ENCODE assay signal across 8 cellular contexts in genomic region chrX:19990519-19991349, GRCh38. TPM values are rescaled to one million over a fixed set of nuclear protein-coding genes. Genes with fewer than 3 reads are reported as not detected.
DNase-seq lines count a peak whose midpoint lies in the region; ATAC-seq and TF ChIP-seq lines count a peak whose summit lies in the region.

BCLAF3 (minus strand) TSS chrX:19991061; CDS start chrX:19970264, 20,797 bp downstream.

- no peaks in the 10 kb centered on the region for H3K9me3 ChIP-seq in CD4-positive, alpha-beta memory T cell (ENCODE audit: control insufficient read depth in 1 of 2, low read length in 2 of 2)

- DNase-seq in CD4-positive, alpha-beta memory T cell = peak; percentile 80 to 82 (median 81)
- DNase-seq in NCI-H774 (lab: John Stamatoyannopoulos, UW) (peak; percentile 79), memory B cell (ENCODE audit: low spot score in 2 of 2) (peak; percentile 81 to 87)
- peak; percentile 89 for DNase-seq in activated CD8-positive, alpha-beta T cell treated with anti-CD3 and anti-CD28 coated beads for 36 hours
- DNase-seq in effector CD4-positive, alpha-beta T cell = peak; percentile 70
- peak; percentile 67 for DNase-seq in stimulated activated CD8-positive, alpha-beta memory T cell treated with anti-CD3 and anti-CD28 coated beads, Interleukin-12 subunit alpha, Interleukin-12 subunit beta, amount 100 ng/mL, for 1 hour (ENCODE audit: low read depth)

- peaks cover 10 to 31% (median 20%) of the 10 kb centered on the region in 4 donors for H3K4me1 Mint-ChIP-seq in CD4-positive, alpha-beta memory T cell
- peaks cover 7% of the 10 kb centered on the region for H3K4me1 Mint-ChIP-seq in activated CD8-positive, alpha-beta T cell treated with anti-CD3 and anti-CD28 coated beads for 36 hours (ENCODE audit: low read depth)
- H3K4me1 Mint-ChIP-seq in memory B cell = peaks cover 14% of the 10 kb centered on the region

- CTCF ChIA-PET in CD4-positive, alpha-beta memory T cell (lab: Charles Lee; ENCODE audit: partially characterized antibody) = interaction anchor here (1.2 to 2.0 kb wide), 2 partner anchors 86 to 619 kb away, joined by 4 to 17 read pairs; no protein-coding TSS in a partner anchor
- CTCF ChIA-PET in activated CD8-positive, alpha-beta T cell treated with anti-CD3 and anti-CD28 coated beads for 36 hours (lab: Charles Lee) = interaction anchor here (0.7 to 6.7 kb wide), 5 partner anchors 15 to 86 kb away, joined by 3 to 35 read pairs (median 4); no protein-coding TSS in a partner anchor

- H3K4me3 Mint-ChIP-seq in CD4-positive, alpha-beta memory T cell = peak within 1 kb of the TSS; percentile 83 to 95 (median 90)
- H3K4me3 Mint-ChIP-seq in activated CD8-positive, alpha-beta T cell treated with anti-CD3 and anti-CD28 coated beads for 36 hours = peak within 1 kb of the TSS; percentile 88
- H3K4me3 Mint-ChIP-seq in memory B cell = peak within 1 kb of the TSS; percentile 89

- peaks cover 10% of the 10 kb centered on the region for H3K4me1 ChIP-seq in CD4-positive, alpha-beta memory T cell (ENCODE audit: insufficient read depth, low read length)

- H3K27me3 Mint-ChIP-seq in CD4-positive, alpha-beta memory T cell = no peaks in the 10 kb centered on the region
- H3K27me3 Mint-ChIP-seq in activated CD8-positive, alpha-beta T cell treated with anti-CD3 and anti-CD28 coated beads for 36 hours = no peaks in the 10 kb centered on the region
- H3K27me3 Mint-ChIP-seq in memory B cell = no peaks in the 10 kb centered on the region

- ATAC-seq in GM19397 (IDR thresholded peaks at IDR 0.05; ENCODE audit: unreplicated experiment) = peak; percentile 95
- ATAC-seq in HG03565 (IDR thresholded peaks at IDR 0.05; ENCODE audit: unreplicated experiment) = peak; percentile 95
- peak; percentile 95 for ATAC-seq in activated CD8-positive, alpha-beta T cell treated with anti-CD3 and anti-CD28 coated beads for 36 hours
- peak; percentile 79 for ATAC-seq in memory B cell (ENCODE audit: low read depth)

- peak within 1 kb of the TSS; percentile 70 for H3K27ac ChIP-seq in CD4-positive, alpha-beta memory T cell (ENCODE audit: low read depth, low read length)

- peak within 1 kb of the TSS in 1 of 2 donors; percentile 62 for H3K4me3 ChIP-seq in CD4-positive, alpha-beta memory T cell (ENCODE audit: low read length in 2 of 2)

- intact Hi-C loops in CD4-positive, alpha-beta memory T cell (cut with micrococcal nuclease) = loop anchor here (1.0 to 10.0 kb wide), 4 partner anchors 85 to 618 kb away; no protein-coding TSS in a partner anchor
- intact Hi-C loops in activated CD8-positive, alpha-beta T cell treated with anti-CD3 and anti-CD28 coated beads for 36 hours (cut with micrococcal nuclease) = loop anchor here (5.0 kb wide), 1 partner anchor 83 kb away; no protein-coding TSS in a partner anchor

- POLR2A ChIA-PET in CD4-positive, alpha-beta memory T cell (lab: Charles Lee; ENCODE audit: partially characterized antibody) = no interaction called here
- POLR2A ChIA-PET in activated CD8-positive, alpha-beta T cell treated with anti-CD3 and anti-CD28 coated beads for 36 hours (lab: Charles Lee) = no interaction called here

- H3K36me3 ChIP-seq in CD4-positive, alpha-beta memory T cell (ENCODE audit: insufficient read depth, low read length) = no peaks in the 10 kb centered on the region

- no peaks in the 10 kb centered on the region for H3K27me3 ChIP-seq in CD4-positive, alpha-beta memory T cell (ENCODE audit: insufficient read depth, low read length)

- TF ChIP-seq CTCF in activated CD8-positive, alpha-beta T cell treated with anti-CD3 and anti-CD28 coated beads for 36 hours (IDR thresholded peaks at IDR 0.05) = peak; percentile 67

- peak within 1 kb of the TSS; percentile 68 to 97 (median 94) for H3K27ac Mint-ChIP-seq in CD4-positive, alpha-beta memory T cell
- peak within 1 kb of the TSS; percentile 90 for H3K27ac Mint-ChIP-seq in activated CD8-positive, alpha-beta T cell treated with anti-CD3 and anti-CD28 coated beads for 36 hours
- peak within 1 kb of the TSS; percentile 90 for H3K27ac Mint-ChIP-seq in memory B cell

- peaks cover 0 to 11% of the 10 kb centered on the region in 2 donors for H3K36me3 Mint-ChIP-seq in CD4-positive, alpha-beta memory T cell
- peaks cover 6% of the 10 kb centered on the region for H3K36me3 Mint-ChIP-seq in activated CD8-positive, alpha-beta T cell treated with anti-CD3 and anti-CD28 coated beads for 36 hours (ENCODE audit: low read depth)
- peaks cover 4% of the 10 kb centered on the region for H3K36me3 Mint-ChIP-seq in memory B cell

- no peaks in the 10 kb centered on the region for H3K9me3 Mint-ChIP-seq in CD4-positive, alpha-beta memory T cell
- no peaks in the 10 kb centered on the region for H3K9me3 Mint-ChIP-seq in activated CD8-positive, alpha-beta T cell treated with anti-CD3 and anti-CD28 coated beads for 36 hours
- no peaks in the 10 kb centered on the region for H3K9me3 Mint-ChIP-seq in memory B cell

RNA-seq across cellular contexts. Expression of gene BCLAF3, which starts in this region (rescaled TPM):
- 10 to 100 TPM; 12.6 to 15.0 TPM for total RNA-seq in CD4-positive, alpha-beta memory T cell
- polyA plus RNA-seq in CD4-positive, alpha-beta memory T cell = 1 to 10 TPM in 1 of 2 donors, under 1 TPM in 1; 0.87 to 3.1 TPM
- total RNA-seq in activated CD8-positive, alpha-beta T cell treated with anti-CD3 and anti-CD28 coated beads for 36 hours = 1 to 10 TPM; 2.9 to 3.2 TPM
